Comparison of ENCODE assay signal across 29 cellular contexts in genomic region chr10:53107711-53108110, GRCh38.
"Had no signal": no experiment of that assay in that cellular context is flagged by ENCODE, and none has a peak within 500 bp of the region (broad histone marks: within the 10 kb centered on the region; RNA-seq: fewer than 3 reads in every experiment).

No MANE protein-coding gene starts in this region.

- DNase-seq: colonic mucosa; cortex of kidney; dermis blood vessel endothelial cell; dorsolateral prefrontal cortex; effector CD4-positive, alpha-beta T cell; effector CD8-positive, alpha-beta T cell; effector memory CD4-positive, alpha-beta T cell; effector memory CD8-positive, alpha-beta T cell; endodermal cell; erythroblast; esophagus squamous epithelium; foreskin fibroblast; foreskin melanocyte; gastrocnemius medialis; glutamatergic neuron; head of caudate nucleus; heart left ventricle; heart right ventricle had no signal

- H3K4me1 Mint-ChIP-seq: endodermal cell had no signal

- ATAC-seq: effector memory CD8-positive, alpha-beta T cell; esophagus mucosa; foreskin keratinocyte; gastrocnemius medialis; gastroesophageal sphincter; heart left ventricle; heart right ventricle had no signal

- H3K27ac ChIP-seq: colonic mucosa, coronary artery, dorsolateral prefrontal cortex, epithelial cell of prostate, esophagus muscularis mucosa, esophagus squamous epithelium, foreskin keratinocyte, gastrocnemius medialis, gastroesophageal sphincter, heart left ventricle, heart right ventricle had no signal

- H3K27me3 Mint-ChIP-seq: dendritic cell treated with granulocyte-macrophage colony-stimulating factor and Interleukin-4, amounts not matched to agents 40 ng/mL and 50 ng/mL, for 4 days; effector memory CD8-positive, alpha-beta T cell had no signal

- FAIRE-seq: colon, endometrium, endothelial cell of umbilical vein, frontal cortex had no signal

- H3K27ac Mint-ChIP-seq: dendritic cell treated with granulocyte-macrophage colony-stimulating factor and Interleukin-4, amounts not matched to agents 40 ng/mL and 50 ng/mL, for 4 days; effector memory CD8-positive, alpha-beta T cell; endodermal cell had no signal

- H3K4me3 ChIP-seq: colonic mucosa, coronary artery, dorsolateral prefrontal cortex, esophagus muscularis mucosa, esophagus squamous epithelium, gastrocnemius medialis, gastroesophageal sphincter, heart left ventricle, heart right ventricle had no signal

- H3K27me3 ChIP-seq: colonic mucosa, esophagus muscularis mucosa, esophagus squamous epithelium, foreskin keratinocyte, gastrocnemius medialis, gastroesophageal sphincter, heart left ventricle, heart right ventricle had no signal

- H3K36me3 ChIP-seq: colonic mucosa, esophagus muscularis mucosa, esophagus squamous epithelium, gastrocnemius medialis, gastroesophageal sphincter, heart left ventricle, heart right ventricle had no signal

- H3K9me3 ChIP-seq: colonic mucosa, esophagus muscularis mucosa, esophagus squamous epithelium, gastrocnemius medialis had no signal

- H3K4me1 ChIP-seq: colonic mucosa, esophagus muscularis mucosa, esophagus squamous epithelium, foreskin keratinocyte, gastrocnemius medialis, gastroesophageal sphincter, heart left ventricle, heart right ventricle had no signal

- H3K4me3 Mint-ChIP-seq: dendritic cell treated with granulocyte-macrophage colony-stimulating factor and Interleukin-4, amounts not matched to agents 40 ng/mL and 50 ng/mL, for 4 days; effector memory CD8-positive, alpha-beta T cell; endodermal cell had no signal
